In the genomic region with DNA sequence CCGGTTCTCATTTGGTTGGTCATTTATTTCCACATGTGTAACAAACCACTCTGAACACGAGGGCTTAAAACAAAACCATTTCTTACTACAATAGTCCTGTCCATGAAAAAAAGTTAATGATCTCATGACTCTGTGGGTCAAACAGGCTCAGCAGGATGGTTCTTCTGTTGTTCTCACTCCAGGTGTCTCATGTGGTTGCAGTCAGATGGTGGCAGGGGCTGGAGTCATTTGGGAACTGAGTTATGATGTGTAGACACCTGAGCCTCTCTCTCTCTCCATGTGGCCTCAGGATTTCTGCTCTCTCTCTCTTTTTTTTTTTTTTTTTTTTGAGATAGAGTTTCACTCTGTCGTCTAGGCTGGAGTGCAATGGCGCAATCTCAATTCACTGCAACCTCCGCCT, we compare ENCODE assay signal across 31 cellular contexts. TPM values are rescaled to one million over a fixed set of nuclear protein-coding genes. Genes with fewer than 3 reads are reported as not detected.
"Had no signal": no experiment of that assay in that cellular context is flagged by ENCODE, and none has a peak within 500 bp of the region (broad histone marks: within the 10 kb centered on the region; RNA-seq: fewer than 3 reads in every experiment).

No MANE protein-coding gene starts in this region.

- H3K4me3 ChIP-seq: adrenal gland, body of pancreas, colonic mucosa, heart right ventricle had no signal

- H3K36me3 Mint-ChIP-seq: activated naive CD8-positive, alpha-beta T cell had no signal

- H3K27ac ChIP-seq: adrenal gland, body of pancreas, colonic mucosa, heart right ventricle, WERI-Rb-1 had no signal

- H3K9me3 Mint-ChIP-seq: activated B cell treated with CpG ODN at 0.5 μM for 24 hours; activated CD8-positive, alpha-beta T cell treated with anti-CD3 and anti-CD28 coated beads for 36 hours; activated T-cell treated with anti-CD3 and anti-CD28 coated beads, Interleukin-2, amount 50 U/mL, for 4 hours; activated T-helper 17 cell treated with anti-CD3 and anti-CD28 coated beads, Interleukin-2, amount 50 U/mL, for 72 hours had no signal

- H3K9me3 ChIP-seq: adrenal gland, body of pancreas, colonic mucosa, heart right ventricle had no signal

- DNase-seq: activated B cell treated with CpG ODN at 0.5 μM for 24 hours; activated CD4-positive, alpha-beta T cell treated with anti-CD3 and anti-CD28 coated beads for 48 hours; activated CD4-positive, alpha-beta T cell treated with anti-CD3 and anti-CD28 coated beads, Interleukin-2, amount 50 U/mL, for 1 hour; activated CD4-positive, alpha-beta T cell treated with anti-CD3 and anti-CD28 coated beads, Interleukin-2, amount 50 U/mL, for 48 hours; activated CD8-positive, alpha-beta memory T cell treated with anti-CD3 and anti-CD28 coated beads for 24 hours; activated CD8-positive, alpha-beta T cell treated with anti-CD3 and anti-CD28 coated beads for 36 hours; activated effector memory CD4-positive, alpha-beta T cell treated with Interleukin-2 at 50 U/mL for 16 hours; activated gamma-delta T cell treated with Interleukin-2 at 50 U/mL for 16 hours; activated naive CD4-positive, alpha-beta T cell treated with anti-CD3 and anti-CD28 coated beads, Interleukin-2, amount 50 U/mL, for 16 hours; activated naive CD4-positive, alpha-beta T cell treated with Interleukin-2 at 50 U/mL for 16 hours; activated T-cell treated with anti-CD3 and anti-CD28 coated beads, Interleukin-2, amount 50 U/mL, for 4 hours; adrenal gland; amygdala; aorta; body of pancreas; central memory CD4-positive, alpha-beta T cell; cerebellar nuclear complex; colonic mucosa; effector CD8-positive, alpha-beta T cell; foreskin fibroblast; heart right ventricle; T-helper 1 cell; T-helper 17 cell; T1000; WERI-Rb-1 had no signal

- ATAC-seq: activated CD4-positive, CD25-positive, alpha-beta regulatory T cell treated with anti-CD3 and anti-CD28 coated beads, Interleukin-2, amount 50 U/mL, for 24 hours; activated CD8-positive, alpha-beta T cell treated with anti-CD3 and anti-CD28 coated beads for 36 hours; activated T-cell treated with anti-CD3 and anti-CD28 coated beads, Interleukin-2, amount 50 U/mL, for 4 hours; activated T-helper 17 cell treated with anti-CD3 and anti-CD28 coated beads, Interleukin-2, amount 50 U/mL, for 72 hours; body of pancreas; esophagus mucosa; heart right ventricle; T-helper 17 cell had no signal

- H3K27ac Mint-ChIP-seq: activated B cell treated with CpG ODN at 0.5 μM for 24 hours; activated CD8-positive, alpha-beta T cell treated with anti-CD3 and anti-CD28 coated beads for 36 hours; activated naive CD8-positive, alpha-beta T cell; activated T-helper 17 cell treated with anti-CD3 and anti-CD28 coated beads, Interleukin-2, amount 50 U/mL, for 72 hours; T-helper 17 cell; T-helper 2 cell treated with Interferon-gamma antibody and Interleukin-4, amounts not matched to agents 5 μg/mL and 100 μg/mL, for 36 hours had no signal

- H3K27me3 ChIP-seq: adrenal gland, body of pancreas, colonic mucosa had no signal

- H3K4me1 Mint-ChIP-seq: activated B cell treated with CpG ODN at 0.5 μM for 24 hours had no signal

- H3K4me1 ChIP-seq: colonic mucosa had no signal

- H3K4me3 Mint-ChIP-seq: activated B cell treated with CpG ODN at 0.5 μM for 24 hours; activated CD8-positive, alpha-beta T cell treated with anti-CD3 and anti-CD28 coated beads for 36 hours; activated naive CD8-positive, alpha-beta T cell; activated T-cell treated with anti-CD3 and anti-CD28 coated beads, Interleukin-2, amount 50 U/mL, for 4 hours; activated T-helper 17 cell treated with anti-CD3 and anti-CD28 coated beads, Interleukin-2, amount 50 U/mL, for 72 hours; T-helper 17 cell; T-helper 2 cell treated with Interferon-gamma antibody and Interleukin-4, amounts not matched to agents 5 μg/mL and 100 μg/mL, for 36 hours had no signal

- H3K36me3 ChIP-seq: adrenal gland, colonic mucosa, heart right ventricle, WERI-Rb-1 had no signal

RNA-seq across cellular contexts. Expression of a gene that starts 55.4 kb away (rescaled TPM):
- total RNA-seq: activated B cell treated with CpG ODN at 0.5 μM for 24 hours, epithelial cell of proximal tubule had no signal
